Comparison of ENCODE assay signal across 8 cellular contexts in genomic region chr19:10655457-10656312, GRCh38. TPM values are rescaled to one million over a fixed set of nuclear protein-coding genes. Genes with fewer than 3 reads are reported as not detected.
DNase-seq lines count a peak whose midpoint lies in the region; ATAC-seq and TF ChIP-seq lines count a peak whose summit lies in the region.

No MANE protein-coding gene starts in this region.

- peaks cover 5% of the 10 kb centered on the region for H3K4me1 ChIP-seq in endocrine pancreas (ENCODE audit: control insufficient read depth, insufficient read depth, low read length)

- H3K27me3 ChIP-seq in endocrine pancreas (ENCODE audit: control insufficient read depth, insufficient read depth, low read length), result no peaks in the 10 kb centered on the region

- H3K4me1 Mint-ChIP-seq in natural killer cell treated with Interleukin-12 subunit alpha and Interleukin-12 subunit beta and Interleukin-15 and Interleukin-18, amount 100 ng/mL, for 72 hours (ENCODE audit: low read depth in 2 of 2), result peaks cover 29 to 36% of the 10 kb centered on the region in 2 donors

- peak; percentile 21 for DNase-seq in AG08396 (ENCODE audit: low spot score)
- DNase-seq in GM10248 (ENCODE audit: extremely low spot score), result no peak
- peak; percentile 43 for DNase-seq in SK-N-DZ (ENCODE audit: low spot score)
- no peak for DNase-seq in natural killer cell treated with Interleukin-12 subunit alpha and Interleukin-12 subunit beta and Interleukin-15 and Interleukin-18, amount 100 ng/mL, for 72 hours (ENCODE audit: low spot score)

- TF ChIP-seq CTCF in GM10248 (IDR thresholded peaks at IDR 0.05; ENCODE audit: control extremely low read depth, extremely low read depth, low read depth, missing control alignments), result peak; percentile 4

- peaks cover 17% of the 10 kb centered on the region for H3K36me3 Mint-ChIP-seq in natural killer cell treated with Interleukin-12 subunit alpha and Interleukin-12 subunit beta and Interleukin-15 and Interleukin-18, amount 100 ng/mL, for 72 hours

- H3K27ac Mint-ChIP-seq in natural killer cell treated with Interleukin-12 subunit alpha and Interleukin-12 subunit beta and Interleukin-15 and Interleukin-18, amount 100 ng/mL, for 72 hours, result peak overlapping the region; percentile 92 to 98

- H3K9me3 Mint-ChIP-seq in natural killer cell treated with Interleukin-12 subunit alpha and Interleukin-12 subunit beta and Interleukin-15 and Interleukin-18, amount 100 ng/mL, for 72 hours, result no peaks in the 10 kb centered on the region

- no peaks in the 10 kb centered on the region for H3K36me3 ChIP-seq in endocrine pancreas (ENCODE audit: control insufficient read depth, insufficient read depth, low read length)

- H3K9ac ChIP-seq in endocrine pancreas (ENCODE audit: control insufficient read depth, insufficient read depth, low read length), result peak overlapping the region; percentile 65

- H3K27me3 Mint-ChIP-seq in natural killer cell treated with Interleukin-12 subunit alpha and Interleukin-12 subunit beta and Interleukin-15 and Interleukin-18, amount 100 ng/mL, for 72 hours, result no peaks in the 10 kb centered on the region

- H3K9me3 ChIP-seq in endocrine pancreas (ENCODE audit: control insufficient read depth, low read length), result no peaks in the 10 kb centered on the region

- peak overlapping the region; percentile 93 for H3K4me3 Mint-ChIP-seq in natural killer cell treated with Interleukin-12 subunit alpha and Interleukin-12 subunit beta and Interleukin-15 and Interleukin-18, amount 100 ng/mL, for 72 hours

- H3K4me3 ChIP-seq in endocrine pancreas (ENCODE audit: control insufficient read depth, insufficient read depth, low read length), result peak overlapping the region; percentile 83

- CTCF ChIA-PET in GM10248 (lab: Yijun Ruan, JAX), result interaction anchor here (0.8 to 1.6 kb wide), 5 partner anchors 13 to 76 kb away, joined by 3 to 4 read pairs (median 3); partner anchors contain the start of gene DNM2

- ATAC-seq in natural killer cell treated with Interleukin-12 subunit alpha and Interleukin-12 subunit beta and Interleukin-15 and Interleukin-18, amount 100 ng/mL, for 72 hours, result no peak
- ATAC-seq in HG02885 (IDR thresholded peaks at IDR 0.05; ENCODE audit: poor library complexity, unreplicated experiment) (no peak), HG02610 (IDR thresholded peaks at IDR 0.05; ENCODE audit: unreplicated experiment) (no peak), GM19328 (IDR thresholded peaks at IDR 0.05; ENCODE audit: unreplicated experiment) (no peak)

- POLR2A ChIA-PET in GM10248 (lab: Yijun Ruan, JAX), result no interaction called here

RNA-seq across cellular contexts. Expression of gene ILF3, which starts 1.5 kb away (rescaled TPM):
- 290 and 335 TPM in 2 replicates for polyA plus RNA-seq in SK-N-DZ (2014; cell fraction: cytosol; rRNA removed)
- polyA plus RNA-seq in SK-N-DZ (2014; cell fraction: nucleus; rRNA removed), result 824 and 883 TPM in 2 replicates
- 100 to 1,000 TPM; 298 to 579 TPM for total RNA-seq in natural killer cell treated with Interleukin-12 subunit alpha and Interleukin-12 subunit beta and Interleukin-15 and Interleukin-18, amount 100 ng/mL, for 72 hours

RNA-seq across cellular contexts. Expression of gene SLC44A2, which starts 30.3 kb away (rescaled TPM):
- polyA plus RNA-seq in SK-N-DZ (2014; cell fraction: cytosol; rRNA removed), result 13.7 and 15.7 TPM in 2 replicates
- 21.2 and 36.2 TPM in 2 replicates for polyA plus RNA-seq in SK-N-DZ (2014; cell fraction: nucleus; rRNA removed)
- total RNA-seq in natural killer cell treated with Interleukin-12 subunit alpha and Interleukin-12 subunit beta and Interleukin-15 and Interleukin-18, amount 100 ng/mL, for 72 hours, result 10 to 100 TPM; 63.9 to 67.9 TPM

RNA-seq across cellular contexts. Expression of gene QTRT1, which starts 45.6 kb away (rescaled TPM):
- polyA plus RNA-seq in SK-N-DZ (2014; cell fraction: cytosol; rRNA removed), result 70.4 and 76.1 TPM in 2 replicates
- 258 and 376 TPM in 2 replicates for polyA plus RNA-seq in SK-N-DZ (2014; cell fraction: nucleus; rRNA removed)
- 100 to 1,000 TPM in 1 of 2 donors, 10 to 100 TPM in 1; 32.0 to 110 TPM for total RNA-seq in natural killer cell treated with Interleukin-12 subunit alpha and Interleukin-12 subunit beta and Interleukin-15 and Interleukin-18, amount 100 ng/mL, for 72 hours

Comparison
In these comparisons a context has a peak if more than half of its experiments do, and no peak if none do; other contexts are left out.
1. DNase-seq: peak in AG08396 (single experiment) and SK-N-DZ (single experiment); none in GM10248 (single experiment) and natural killer cell treated with Interleukin-12 subunit alpha and Interleukin-12 subunit beta and Interleukin-15 and Interleukin-18, amount 100 ng/mL, for 72 hours (single experiment).